In the genomic region with DNA sequence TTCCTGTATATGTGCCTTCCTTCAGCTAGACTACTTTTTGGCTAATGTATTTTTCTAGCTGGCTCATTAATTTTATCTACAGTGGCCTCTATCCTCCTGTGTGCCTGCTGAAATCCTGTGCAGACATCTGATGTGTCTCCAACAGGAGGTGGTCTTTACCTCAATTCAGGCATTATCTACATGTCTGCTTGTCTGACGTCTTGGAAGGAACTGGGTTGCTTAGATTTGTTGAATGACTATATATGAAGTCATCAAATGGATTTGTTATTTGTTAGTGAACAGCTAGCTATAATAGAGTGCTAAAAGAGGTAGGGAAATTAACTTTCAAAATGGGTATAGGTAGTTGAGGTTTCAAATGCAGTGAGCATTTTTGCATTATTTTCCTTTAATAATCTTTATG, we compare ENCODE assay signal across 14 cellular contexts. TPM values are rescaled to one million over a fixed set of nuclear protein-coding genes. Genes with fewer than 3 reads are reported as not detected.
DNase-seq lines count a peak whose midpoint lies in the region; ATAC-seq and TF ChIP-seq lines count a peak whose summit lies in the region.
"Had no signal": no experiment of that assay in that cellular context is flagged by ENCODE, and none has a peak within 500 bp of the region (broad histone marks: within the 10 kb centered on the region; RNA-seq: fewer than 3 reads in every experiment).

No MANE protein-coding gene starts in this region.

- no peaks in the 10 kb centered on the region for H3K27me3 Mint-ChIP-seq in stimulated activated naive CD8-positive, alpha-beta T cell treated with anti-CD3 and anti-CD28 coated beads, Interleukin-15, Interleukin-2, amounts not matched to agents 100 ng/mL and 50 ng/mL, for 24 hours
- no peaks in the 10 kb centered on the region for H3K27me3 Mint-ChIP-seq in activated CD4-positive, alpha-beta memory T cell treated with anti-CD3 and anti-CD28 coated beads for 36 hours

- no peak for TF ChIP-seq CTCF in foreskin keratinocyte (conservative IDR thresholded peaks at IDR 0.05)

- H3K27ac ChIP-seq in foreskin keratinocyte = no peak overlapping the region
- H3K27ac ChIP-seq: breast epithelium, SJSA1, upper lobe of left lung had no signal

- intact Hi-C loops in activated CD4-positive, alpha-beta memory T cell treated with anti-CD3 and anti-CD28 coated beads for 36 hours (cut with micrococcal nuclease) = loop anchor here (10.0 kb wide), 2 partner anchors 254 to 354 kb away; a partner anchor contains a TSS

- H3K4me3 Mint-ChIP-seq in stimulated activated naive CD8-positive, alpha-beta T cell treated with anti-CD3 and anti-CD28 coated beads, Interleukin-15, Interleukin-2, amounts not matched to agents 100 ng/mL and 50 ng/mL, for 24 hours = peak overlapping the region; percentile 99
- H3K4me3 Mint-ChIP-seq in activated CD4-positive, alpha-beta memory T cell treated with anti-CD3 and anti-CD28 coated beads for 36 hours = no peak overlapping the region

- peak overlapping the region; percentile 78 for H3K27ac Mint-ChIP-seq in stimulated activated naive CD8-positive, alpha-beta T cell treated with anti-CD3 and anti-CD28 coated beads, Interleukin-15, Interleukin-2, amounts not matched to agents 100 ng/mL and 50 ng/mL, for 24 hours
- H3K27ac Mint-ChIP-seq in activated CD4-positive, alpha-beta memory T cell treated with anti-CD3 and anti-CD28 coated beads for 36 hours = peak overlapping the region; percentile 95

- H3K4me1 ChIP-seq in foreskin keratinocyte = peaks cover 20% of the 10 kb centered on the region

- peaks cover 100% of the 10 kb centered on the region for H3K36me3 Mint-ChIP-seq in stimulated activated naive CD8-positive, alpha-beta T cell treated with anti-CD3 and anti-CD28 coated beads, Interleukin-15, Interleukin-2, amounts not matched to agents 100 ng/mL and 50 ng/mL, for 24 hours (ENCODE audit: low read depth)
- peaks cover 91% of the 10 kb centered on the region for H3K36me3 Mint-ChIP-seq in activated CD4-positive, alpha-beta memory T cell treated with anti-CD3 and anti-CD28 coated beads for 36 hours

- no peak for ATAC-seq in stimulated activated naive CD8-positive, alpha-beta T cell treated with anti-CD3 and anti-CD28 coated beads, Interleukin-15, Interleukin-2, amounts not matched to agents 100 U/mL and 50 U/mL, for 24 hours
- ATAC-seq in foreskin keratinocyte (peak; percentile 35), GM19324 (IDR thresholded peaks at IDR 0.05; ENCODE audit: low FRiP score, unreplicated experiment) (no peak)

- H3K27me3 ChIP-seq in foreskin keratinocyte = no peaks in the 10 kb centered on the region
- H3K27me3 ChIP-seq: breast epithelium, SJSA1, upper lobe of left lung had no signal

- POLR2A ChIA-PET in activated CD4-positive, alpha-beta memory T cell treated with anti-CD3 and anti-CD28 coated beads for 36 hours (lab: Charles Lee) = interaction anchor here (0.6 to 1.4 kb wide), 5 partner anchors 11 to 1335 kb away, joined by 3 to 4 read pairs (median 3); no protein-coding TSS in a partner anchor

- peaks cover 75% of the 10 kb centered on the region for H3K4me1 Mint-ChIP-seq in stimulated activated naive CD8-positive, alpha-beta T cell treated with anti-CD3 and anti-CD28 coated beads, Interleukin-15, Interleukin-2, amounts not matched to agents 100 ng/mL and 50 ng/mL, for 24 hours (ENCODE audit: low read depth)
- H3K4me1 Mint-ChIP-seq in activated CD4-positive, alpha-beta memory T cell treated with anti-CD3 and anti-CD28 coated beads for 36 hours (ENCODE audit: low read depth) = peaks cover 74% of the 10 kb centered on the region

- no peaks in the 10 kb centered on the region for H3K9me3 Mint-ChIP-seq in stimulated activated naive CD8-positive, alpha-beta T cell treated with anti-CD3 and anti-CD28 coated beads, Interleukin-15, Interleukin-2, amounts not matched to agents 100 ng/mL and 50 ng/mL, for 24 hours
- no peaks in the 10 kb centered on the region for H3K9me3 Mint-ChIP-seq in activated CD4-positive, alpha-beta memory T cell treated with anti-CD3 and anti-CD28 coated beads for 36 hours

- CTCF ChIA-PET in activated CD4-positive, alpha-beta memory T cell treated with anti-CD3 and anti-CD28 coated beads for 36 hours (lab: Charles Lee) = interaction anchor here (1.6 to 2.4 kb wide), 4 partner anchors 20 to 156 kb away, joined by 4 to 13 read pairs (median 8); no protein-coding TSS in a partner anchor

- no peak for DNase-seq in stimulated activated naive CD8-positive, alpha-beta T cell treated with anti-CD3 and anti-CD28 coated beads, Interleukin-15, Interleukin-2, amounts not matched to agents 100 U/mL and 50 U/mL, for 24 hours
- no peak for DNase-seq in activated CD4-positive, alpha-beta memory T cell treated with anti-CD3 and anti-CD28 coated beads for 36 hours
- no peak for DNase-seq in foreskin keratinocyte
- DNase-seq in NCI-H146 treated with DMSO at 0.1 percent for 48 hours (lab: John Stamatoyannopoulos, UW; ENCODE audit: unreplicated experiment) = no peak
- no peak for DNase-seq in occipital lobe (lab: John Stamatoyannopoulos, UW)
- no peak for DNase-seq in cerebellar cortex (ENCODE audit: low spot score)
- DNase-seq: glutamatergic neuron, kidney glomerular epithelial cell, NCI-H2171 treated with DMSO at 0.1 percent for 48 hours, upper lobe of left lung had no signal

RNA-seq across cellular contexts. Expression of a gene that starts 6.7 kb away (rescaled TPM):
- 1,000 to 10,000 TPM; 1,530 to 1,539 TPM for total RNA-seq in activated CD4-positive, alpha-beta memory T cell treated with anti-CD3 and anti-CD28 coated beads for 36 hours
- total RNA-seq in foreskin keratinocyte = 1,610 and 1,618 TPM in 2 replicates
- 1,656 and 1,722 TPM in 2 replicates for polyA plus RNA-seq in foreskin keratinocyte
- total RNA-seq in occipital lobe = 1,360 TPM

RNA-seq across cellular contexts. Expression of a gene that starts 53.6 kb away (rescaled TPM):
- total RNA-seq in activated CD4-positive, alpha-beta memory T cell treated with anti-CD3 and anti-CD28 coated beads for 36 hours = 10 to 100 TPM; 36.0 to 37.2 TPM
- total RNA-seq in foreskin keratinocyte = 31.5 and 38.5 TPM in 2 replicates
- polyA plus RNA-seq in foreskin keratinocyte = 2.6 and 3.3 TPM in 2 replicates
- total RNA-seq in occipital lobe = 76.0 TPM
